In genomic region chr14:60657609-60657983, GRCh38 we compare ENCODE assay signal across 8 cellular contexts. TPM values are rescaled to one million over a fixed set of nuclear protein-coding genes. Genes with fewer than 3 reads are reported as not detected.
A peak's percentile ranks its signal among the peaks of the same experiment; 100 is the strongest.
DNase-seq lines count a peak whose midpoint lies in the region; ATAC-seq, FAIRE-seq and TF ChIP-seq lines count a peak whose summit lies in the region.

No MANE protein-coding gene starts in this region.

- POLR2A ChIA-PET in activated CD8-positive, alpha-beta T cell treated with anti-CD3 and anti-CD28 coated beads, Interleukin-2, amount 10 ng/mL, durations not matched to agents 7 days and 5 days (lab: Charles Lee) = interaction anchor here (1.1 kb wide), 1 partner anchor 20 kb away, joined by 3 read pairs; no protein-coding TSS in a partner anchor

- ATAC-seq in activated CD8-positive, alpha-beta T cell treated with anti-CD3 and anti-CD28 coated beads, Interleukin-2, amount 10 ng/mL, durations not matched to agents 7 days and 5 days = no peak

- H3K27ac Mint-ChIP-seq in activated CD8-positive, alpha-beta T cell treated with anti-CD3 and anti-CD28 coated beads, Interleukin-2, amount 10 ng/mL, durations not matched to agents 7 days and 5 days = no peak overlapping the region

- TF ChIP-seq POLR2A in GM12892 (IDR thresholded peaks at IDR 0.05; ENCODE audit: low read depth, low read length) = no peak

- peaks cover 37% of the 10 kb centered on the region for H3K4me1 Mint-ChIP-seq in activated CD8-positive, alpha-beta T cell treated with anti-CD3 and anti-CD28 coated beads, Interleukin-2, amount 10 ng/mL, durations not matched to agents 7 days and 5 days (ENCODE audit: low read depth)

- peak; percentile 57 for DNase-seq in activated CD8-positive, alpha-beta memory T cell treated with anti-CD3 and anti-CD28 coated beads, Interleukin-2, amount 50 U/mL, for 48 hours
- DNase-seq in activated CD8-positive, alpha-beta memory T cell treated with anti-CD3 and anti-CD28 coated beads, Interleukin-2, amount 50 U/mL, for 4 hours = no peak
- DNase-seq in activated CD8-positive, alpha-beta T cell treated with anti-CD3 and anti-CD28 coated beads, Interleukin-2, amount 10 ng/mL, durations not matched to agents 7 days and 5 days = no peak
- DNase-seq in left kidney (ENCODE audit: low read depth, low spot score) (peak; percentile 65), tibial artery (no peak), NCI-H128 (lab: John Stamatoyannopoulos, UW; ENCODE audit: unreplicated experiment) (no peak), hippocampal formation (lab: John Stamatoyannopoulos, UW) (no peak), GM12892 (ENCODE audit: insufficient read length) (no peak)

- no peaks in the 10 kb centered on the region for H3K9me3 ChIP-seq in tibial artery

- H3K9me3 Mint-ChIP-seq in activated CD8-positive, alpha-beta T cell treated with anti-CD3 and anti-CD28 coated beads, Interleukin-2, amount 10 ng/mL, durations not matched to agents 7 days and 5 days (ENCODE audit: insufficient read depth) = no peaks in the 10 kb centered on the region

- intact Hi-C loops in tibial artery (cut with DNase I; ENCODE audit: low total_unique reads) = no loop called here

- peak overlapping the region; percentile 82 for H3K4me3 Mint-ChIP-seq in activated CD8-positive, alpha-beta T cell treated with anti-CD3 and anti-CD28 coated beads, Interleukin-2, amount 10 ng/mL, durations not matched to agents 7 days and 5 days

- H3K27me3 ChIP-seq in tibial artery = peaks cover 0 to 5% of the 10 kb centered on the region in 2 donors

- peak overlapping the region; percentile 78 to 81 for H3K27ac ChIP-seq in tibial artery

- peaks cover 10% of the 10 kb centered on the region for H3K36me3 Mint-ChIP-seq in activated CD8-positive, alpha-beta T cell treated with anti-CD3 and anti-CD28 coated beads, Interleukin-2, amount 10 ng/mL, durations not matched to agents 7 days and 5 days (ENCODE audit: low read depth)

- TF ChIP-seq CTCF in tibial artery (IDR thresholded peaks at IDR 0.05) = no peak

- CTCF ChIA-PET in activated CD8-positive, alpha-beta T cell treated with anti-CD3 and anti-CD28 coated beads, Interleukin-2, amount 10 ng/mL, durations not matched to agents 7 days and 5 days (lab: Charles Lee) = interaction anchor here (1.1 kb wide), 1 partner anchor 368 kb away, joined by 3 read pairs; no protein-coding TSS in a partner anchor

- H3K36me3 ChIP-seq in tibial artery = no peaks in the 10 kb centered on the region

- peak overlapping the region; percentile 69 to 78 for H3K4me3 ChIP-seq in tibial artery

- H3K27me3 Mint-ChIP-seq in activated CD8-positive, alpha-beta T cell treated with anti-CD3 and anti-CD28 coated beads, Interleukin-2, amount 10 ng/mL, durations not matched to agents 7 days and 5 days (ENCODE audit: low read depth) = peaks cover 80% of the 10 kb centered on the region

- H3K4me1 ChIP-seq in tibial artery = peaks cover 0 to 15% (median 7%) of the 10 kb centered on the region in 4 donors

- no peak for FAIRE-seq in GM12892 (lab: Jason Lieb, UNC)

RNA-seq across cellular contexts. Expression of gene SIX1, which starts 8.3 kb away (rescaled TPM):
- not detected for total RNA-seq in activated CD8-positive, alpha-beta T cell treated with anti-CD3 and anti-CD28 coated beads, Interleukin-2, amount 10 ng/mL, durations not matched to agents 7 days and 5 days
- polyA plus RNA-seq in GM12892 (2012; ENCODE audit: missing spikeins) = not detected

Comparison
In these comparisons a context has a peak if more than half of its experiments do, and no peak if none do; other contexts are left out.
1. DNase-seq: peak in activated CD8-positive, alpha-beta memory T cell treated with anti-CD3 and anti-CD28 coated beads, Interleukin-2, amount 50 U/mL, for 48 hours (single experiment) and left kidney (single experiment); none in activated CD8-positive, alpha-beta memory T cell treated with anti-CD3 and anti-CD28 coated beads, Interleukin-2, amount 50 U/mL, for 4 hours (single experiment), activated CD8-positive, alpha-beta T cell treated with anti-CD3 and anti-CD28 coated beads, Interleukin-2, amount 10 ng/mL, durations not matched to agents 7 days and 5 days (single experiment), tibial artery (0 of 2), NCI-H128 (single experiment), hippocampal formation (0 of 2) and GM12892 (single experiment).